12 cellular contexts compared by ENCODE assay signal in genomic region chr7:87318741-87319140, GRCh38. TPM values are rescaled to one million over a fixed set of nuclear protein-coding genes. Genes with fewer than 3 reads are reported as not detected.
DNase-seq lines count a peak whose midpoint lies in the region; ATAC-seq lines count a peak whose summit lies in the region.
"Had no signal": no experiment of that assay in that cellular context is flagged by ENCODE, and none has a peak within 500 bp of the region (broad histone marks: within the 10 kb centered on the region; RNA-seq: fewer than 3 reads in every experiment).

No MANE protein-coding gene starts in this region.

- H3K27me3 Mint-ChIP-seq in T-helper 17 cell = no peaks in the 10 kb centered on the region
- H3K27me3 Mint-ChIP-seq: stimulated activated naive B cell treated with anti-CD40 and anti-IgM and Interleukin-4, amounts not matched to agents 10 μg/mL and 1 μg/mL and 100 μg/mL, for 72 hours had no signal

- no peak overlapping the region for H2AK5ac ChIP-seq in mesendoderm (ENCODE audit: low read length)

- no peaks in the 10 kb centered on the region for H3K9me3 ChIP-seq in T-helper 17 cell (ENCODE audit: control insufficient read depth, low read length, poor library complexity, severe bottlenecking)

- ATAC-seq in T-helper 17 cell (peak; percentile 42), GM21529 (IDR thresholded peaks at IDR 0.05; ENCODE audit: unreplicated experiment) (no peak)
- ATAC-seq: stimulated activated naive B cell treated with anti-CD40 and anti-IgM and Interleukin-4, amounts not matched to agents 10 μg/mL and 1 μg/mL and 100 μg/mL, for 72 hours had no signal

- no peak overlapping the region for H4K5ac ChIP-seq in mesendoderm (ENCODE audit: low read length)

- H2BK5ac ChIP-seq in mesendoderm (ENCODE audit: low read length) = no peak overlapping the region

- peak; percentile 58 for DNase-seq in DMS 273 treated with DMSO at 0.1 percent for 48 hours (lab: John Stamatoyannopoulos, UW)
- peak; percentile 47 for DNase-seq in LoVo (ENCODE audit: low spot score)
- no peak for DNase-seq in T-helper 17 cell
- DNase-seq in mesendoderm = peak; percentile 30
- DNase-seq in NOMO-1 treated with DMSO at 0.1 percent for 48 hours (lab: John Stamatoyannopoulos, UW; ENCODE audit: unreplicated experiment) = no peak
- no peak for DNase-seq in NCI-H1048 (lab: John Stamatoyannopoulos, UW)
- DNase-seq: activated naive CD4-positive, alpha-beta T cell; erythroblast; NCI-H1694; stimulated activated naive B cell treated with anti-CD40 and anti-IgM and Interleukin-4, amounts not matched to agents 10 μg/mL and 1 μg/mL and 100 μg/mL, for 72 hours; T-helper 9 cell had no signal

- no peak overlapping the region for H2BK120ac ChIP-seq in mesendoderm (ENCODE audit: low read depth, low read length)

- no peaks in the 10 kb centered on the region for H3K4me1 ChIP-seq in mesendoderm (ENCODE audit: control insufficient read depth, low read depth, low read length)

- H3K4me3 Mint-ChIP-seq in T-helper 17 cell = peak overlapping the region; percentile 82

- no peak overlapping the region for H3K18ac ChIP-seq in mesendoderm (ENCODE audit: low read length)

- no CpG with 5 or more reads among the region's 1 CpG for WGBS in mesendoderm (ENCODE audit: extremely low coverage, insufficient coverage, low lambda C conversion rate)

- peaks cover 12% of the 10 kb centered on the region for H3K4me1 Mint-ChIP-seq in T-helper 17 cell

- no peak overlapping the region for H4K8ac ChIP-seq in mesendoderm (ENCODE audit: low read depth, low read length)

- H2BK15ac ChIP-seq in mesendoderm (replicated peaks; ENCODE audit: low read depth) = no peak overlapping the region

- H3K4ac ChIP-seq in mesendoderm (ENCODE audit: low read depth, low read length) = no peak overlapping the region

- H3K79me2 ChIP-seq in mesendoderm (ENCODE audit: control insufficient read depth, insufficient read depth, low read length) = no peaks in the 10 kb centered on the region

- H3K4me3 ChIP-seq in mesendoderm (ENCODE audit: low read length) = no peak overlapping the region

- H3K56ac ChIP-seq in mesendoderm (ENCODE audit: low read length) = no peak overlapping the region

- H3K4me2 ChIP-seq in mesendoderm (ENCODE audit: low read length) = no peak overlapping the region

- H3K27ac ChIP-seq in mesendoderm (ENCODE audit: low read depth, low read length) = no peak overlapping the region

- H3K27ac Mint-ChIP-seq in T-helper 17 cell = peak overlapping the region; percentile 88
- H3K27ac Mint-ChIP-seq: stimulated activated naive B cell treated with anti-CD40 and anti-IgM and Interleukin-4, amounts not matched to agents 10 μg/mL and 1 μg/mL and 100 μg/mL, for 72 hours had no signal

- no peaks in the 10 kb centered on the region for H3K36me3 Mint-ChIP-seq in T-helper 17 cell (ENCODE audit: low read depth)

- H3K79me1 ChIP-seq in mesendoderm (ENCODE audit: low read length) = no peaks in the 10 kb centered on the region

- no peak overlapping the region for H3K23ac ChIP-seq in mesendoderm (ENCODE audit: low read length)

- H3K9ac ChIP-seq in mesendoderm (ENCODE audit: low read length) = no peak overlapping the region

- H3K36me3 ChIP-seq in mesendoderm (ENCODE audit: control insufficient read depth, insufficient read depth, low read length) = no peaks in the 10 kb centered on the region

- no peaks in the 10 kb centered on the region for H3K27me3 ChIP-seq in mesendoderm (ENCODE audit: insufficient read depth, low read length, poor library complexity)

RNA-seq across cellular contexts. Expression of gene CROT, which starts 26.7 kb away (rescaled TPM):
- 10 to 100 TPM in 1 of 2 donors, 1 to 10 TPM in 1; 9.3 to 14.8 TPM for total RNA-seq in T-helper 17 cell
- polyA plus RNA-seq in mesendoderm (2013, experiment 1 of 2) = 1.6 TPM
- 1.7 TPM for polyA plus RNA-seq in mesendoderm (2013, experiment 2 of 2)

Comparison
In these comparisons a context has a peak if more than half of its experiments do, and no peak if none do; other contexts are left out.
1. DNase-seq: peak in DMS 273 treated with DMSO at 0.1 percent for 48 hours (single experiment), LoVo (single experiment) and mesendoderm (single experiment); none in T-helper 17 cell (0 of 3), NOMO-1 treated with DMSO at 0.1 percent for 48 hours (single experiment) and NCI-H1048 (single experiment).